ENCODE assay signal across 10 cellular contexts in the genomic region with DNA sequence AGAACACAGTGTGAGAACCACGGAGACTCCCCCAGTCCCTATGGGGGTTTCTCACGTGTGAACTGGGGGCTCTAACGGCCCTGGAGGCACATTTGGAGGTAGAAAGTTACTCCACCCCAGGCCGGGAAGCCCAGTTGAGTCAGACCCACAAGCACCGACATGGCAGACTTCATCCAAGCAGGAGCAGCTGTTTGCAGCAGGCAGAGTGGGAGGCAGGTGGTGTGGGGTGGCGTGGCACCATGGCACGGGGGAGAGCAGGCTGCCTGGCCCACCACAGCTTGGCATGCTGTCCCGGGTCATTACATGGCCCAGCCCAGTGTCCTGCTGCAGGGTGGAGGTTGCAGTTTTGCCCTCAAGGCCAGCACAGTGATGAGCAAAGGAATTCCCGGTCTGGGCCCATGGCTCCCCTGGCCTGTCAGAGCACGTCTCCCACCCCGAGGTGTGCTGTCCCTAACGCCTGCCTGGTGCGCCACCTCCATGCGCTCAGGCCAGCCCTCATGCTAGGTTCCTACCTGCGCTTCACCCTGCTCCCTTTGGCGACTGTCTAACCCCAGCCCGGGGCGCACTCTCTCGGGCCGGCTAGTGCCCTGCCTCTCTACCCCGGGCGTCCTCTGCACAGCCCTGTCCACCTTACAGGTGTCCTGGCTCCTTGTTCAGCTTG.
"Had no signal": no experiment of that assay in that cellular context is flagged by ENCODE, and none has a peak within 500 bp of the region (broad histone marks: within the 10 kb centered on the region; RNA-seq: fewer than 3 reads in every experiment).

No MANE protein-coding gene starts in this region.

- DNase-seq: activated effector memory CD4-positive, alpha-beta T cell treated with Interleukin-2 at 50 U/mL for 16 hours; activated T-cell treated with anti-CD3 and anti-CD28 coated beads, Interleukin-2, amount 50 U/mL, for 1 hour; foreskin melanocyte; heart right ventricle; left ventricle myocardium inferior; tibial artery had no signal

- H3K36me3 Mint-ChIP-seq: stimulated activated effector memory CD8-positive, alpha-beta T cell treated with anti-CD3 and anti-CD28 coated beads, Interleukin-12 subunit alpha, Interleukin-12 subunit beta, amount 100 ng/mL, for 72 hours had no signal

- H3K36me3 ChIP-seq: heart right ventricle, right atrium auricular region, tibial artery, vagina had no signal

- H3K27me3 ChIP-seq: heart right ventricle, right atrium auricular region, tibial artery, vagina had no signal

- H3K9me3 ChIP-seq: heart right ventricle, left ventricle myocardium inferior, right atrium auricular region, tibial artery, vagina had no signal

- H3K9me3 Mint-ChIP-seq: stimulated activated effector memory CD8-positive, alpha-beta T cell treated with anti-CD3 and anti-CD28 coated beads, Interleukin-12 subunit alpha, Interleukin-12 subunit beta, amount 100 ng/mL, for 72 hours had no signal

- H3K27ac Mint-ChIP-seq: activated naive CD8-positive, alpha-beta T cell; stimulated activated effector memory CD8-positive, alpha-beta T cell treated with anti-CD3 and anti-CD28 coated beads, Interleukin-12 subunit alpha, Interleukin-12 subunit beta, amount 100 ng/mL, for 72 hours had no signal

- H3K4me3 ChIP-seq: heart right ventricle, left ventricle myocardium inferior, right atrium auricular region, tibial artery, vagina had no signal

- H3K27me3 Mint-ChIP-seq: activated naive CD8-positive, alpha-beta T cell had no signal

- H3K27ac ChIP-seq: heart right ventricle, left ventricle myocardium inferior, right atrium auricular region, tibial artery, vagina had no signal

- H3K4me3 Mint-ChIP-seq: activated naive CD8-positive, alpha-beta T cell; stimulated activated effector memory CD8-positive, alpha-beta T cell treated with anti-CD3 and anti-CD28 coated beads, Interleukin-12 subunit alpha, Interleukin-12 subunit beta, amount 100 ng/mL, for 72 hours had no signal

- H3K4me1 ChIP-seq: left ventricle myocardium inferior, right atrium auricular region, tibial artery, vagina had no signal

- ATAC-seq: stimulated activated effector memory CD8-positive, alpha-beta T cell treated with anti-CD3 and anti-CD28 coated beads, Interleukin-12 subunit alpha, Interleukin-12 subunit beta, amount 100 ng/mL, for 72 hours had no signal
